ENCODE assay signal across 10 cellular contexts in the genomic region with DNA sequence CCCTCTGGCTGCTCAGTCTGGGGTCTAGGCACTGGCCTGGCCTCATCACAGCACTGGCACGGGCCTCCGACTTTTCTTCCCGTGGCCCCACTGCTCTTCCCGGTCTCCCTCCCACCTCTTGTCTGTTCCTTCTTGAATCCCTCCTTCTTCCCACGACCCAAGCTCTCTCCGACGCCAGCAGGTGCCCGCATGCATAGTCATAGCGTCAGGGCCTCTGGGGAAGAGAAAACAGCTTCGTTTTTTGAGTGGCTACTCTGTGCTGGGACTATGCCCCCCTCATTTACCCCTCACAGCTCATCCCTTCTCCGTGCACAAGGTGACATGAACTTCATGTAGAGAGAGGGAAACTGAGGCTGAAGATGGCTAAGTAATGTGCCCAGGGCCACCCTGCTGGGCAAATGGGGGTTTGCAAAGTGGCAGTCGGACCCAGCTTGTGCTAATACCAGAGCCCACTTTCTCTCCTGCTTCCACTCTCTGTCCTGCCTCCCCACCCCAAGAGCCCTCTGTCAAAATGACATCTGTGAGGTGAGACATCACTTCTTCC. TPM values are rescaled to one million over a fixed set of nuclear protein-coding genes. Genes with fewer than 3 reads are reported as not detected.
DNase-seq lines count a peak whose midpoint lies in the region; ATAC-seq, FAIRE-seq and TF ChIP-seq lines count a peak whose summit lies in the region.
"Had no signal": no experiment of that assay in that cellular context is flagged by ENCODE, and none has a peak within 500 bp of the region (broad histone marks: within the 10 kb centered on the region; RNA-seq: fewer than 3 reads in every experiment).

No MANE protein-coding gene starts in this region.

- no peak for FAIRE-seq in astrocyte (lab: Jason Lieb, UNC)
- FAIRE-seq: GM12878 had no signal

- no peak overlapping the region for H2AFZ ChIP-seq in astrocyte (ENCODE audit: low read depth, low read length)

- peaks cover 40% of the 10 kb centered on the region for H3K4me1 Mint-ChIP-seq in T-helper 1 cell treated with Interleukin-12 subunit alpha and Interleukin-12 subunit beta and Interleukin-4 antibody, amounts not matched to agents 30 μg/mL and 1 μg/mL, for 36 hours (ENCODE audit: low read depth)
- peaks cover 54% of the 10 kb centered on the region for H3K4me1 Mint-ChIP-seq in astrocyte (ENCODE audit: low read depth, unreplicated experiment)

- no peak for TF ChIP-seq CTCF in astrocyte (IDR thresholded peaks at IDR 0.05; ENCODE audit: insufficient read depth, low read depth, low read length)

- peaks cover 67% of the 10 kb centered on the region for H3K4me1 ChIP-seq in astrocyte (ENCODE audit: insufficient read depth, low read length)

- peaks cover 37% of the 10 kb centered on the region for H3K36me3 Mint-ChIP-seq in T-helper 1 cell treated with Interleukin-12 subunit alpha and Interleukin-12 subunit beta and Interleukin-4 antibody, amounts not matched to agents 30 μg/mL and 1 μg/mL, for 36 hours (ENCODE audit: low read depth)
- H3K36me3 Mint-ChIP-seq in astrocyte (ENCODE audit: low read depth, unreplicated experiment), result peaks cover 19% of the 10 kb centered on the region

- peak overlapping the region; percentile 73 for H3K4me2 ChIP-seq in astrocyte (ENCODE audit: low read length)

- no peak for ATAC-seq in GM21723 (IDR thresholded peaks at IDR 0.05; ENCODE audit: unreplicated experiment)

- H3K9me3 Mint-ChIP-seq in T-helper 1 cell treated with Interleukin-12 subunit alpha and Interleukin-12 subunit beta and Interleukin-4 antibody, amounts not matched to agents 30 μg/mL and 1 μg/mL, for 36 hours, result no peaks in the 10 kb centered on the region
- H3K9me3 Mint-ChIP-seq in astrocyte (ENCODE audit: unreplicated experiment), result no peaks in the 10 kb centered on the region
- H3K9me3 Mint-ChIP-seq: immature natural killer cell had no signal

- peak overlapping the region; percentile 86 for H3K9ac ChIP-seq in astrocyte (ENCODE audit: low read length)

- H4K20me1 ChIP-seq in astrocyte (ENCODE audit: insufficient read depth, low read length), result no peaks in the 10 kb centered on the region

- DNase-seq in T-helper 1 cell (no peak), astrocyte (ENCODE audit: low read depth) (peak; percentile 84), hepatic stellate cell (ENCODE audit: low spot score) (peak; percentile 77), NCI-H2227 (lab: John Stamatoyannopoulos, UW; ENCODE audit: unreplicated experiment) (no peak), NCI-H146 treated with DMSO at 0.1 percent for 48 hours (lab: John Stamatoyannopoulos, UW; ENCODE audit: unreplicated experiment) (no peak)
- DNase-seq: immature natural killer cell had no signal

- no peaks in the 10 kb centered on the region for H3K27me3 ChIP-seq in astrocyte (ENCODE audit: insufficient read depth, low read length)

- H3K27me3 Mint-ChIP-seq in T-helper 1 cell treated with Interleukin-12 subunit alpha and Interleukin-12 subunit beta and Interleukin-4 antibody, amounts not matched to agents 30 μg/mL and 1 μg/mL, for 36 hours (ENCODE audit: low read depth), result no peaks in the 10 kb centered on the region
- H3K27me3 Mint-ChIP-seq in astrocyte (ENCODE audit: low read depth, unreplicated experiment), result no peaks in the 10 kb centered on the region

- H3K36me3 ChIP-seq in astrocyte (ENCODE audit: insufficient read depth, low read length), result peaks cover 44% of the 10 kb centered on the region

- H3K4me3 Mint-ChIP-seq in T-helper 1 cell treated with Interleukin-12 subunit alpha and Interleukin-12 subunit beta and Interleukin-4 antibody, amounts not matched to agents 30 μg/mL and 1 μg/mL, for 36 hours, result no peak overlapping the region
- H3K4me3 Mint-ChIP-seq in astrocyte (ENCODE audit: unreplicated experiment), result peak overlapping the region; percentile 2

- H3K27ac Mint-ChIP-seq in T-helper 1 cell treated with Interleukin-12 subunit alpha and Interleukin-12 subunit beta and Interleukin-4 antibody, amounts not matched to agents 30 μg/mL and 1 μg/mL, for 36 hours, result peak overlapping the region; percentile 84
- H3K27ac Mint-ChIP-seq in astrocyte (ENCODE audit: unreplicated experiment), result peak overlapping the region; percentile 91
- H3K27ac Mint-ChIP-seq: immature natural killer cell had no signal

- H3K27ac ChIP-seq in astrocyte (ENCODE audit: low read depth, low read length), result peak overlapping the region; percentile 99
- peak overlapping the region; percentile 81 for H3K27ac ChIP-seq in temporal lobe (ENCODE audit: low read depth, low read length)

- H3K4me3 ChIP-seq in astrocyte (ENCODE audit: insufficient read depth, low read depth, low read length), result peak overlapping the region; percentile 18
- H3K4me3 ChIP-seq: GM12878 had no signal

- peaks cover 74% of the 10 kb centered on the region for H3K79me2 ChIP-seq in astrocyte (ENCODE audit: insufficient read depth, low read length)

- no peaks in the 10 kb centered on the region for H3K9me3 ChIP-seq in astrocyte (ENCODE audit: insufficient read depth, low read depth, low read length)

RNA-seq across cellular contexts. Expression of a gene that starts 59.2 kb away (rescaled TPM):
- total RNA-seq in astrocyte (28.4 and 31.8 TPM in 2 replicates), temporal lobe (6.6 TPM)

Comparison
In these comparisons a context has a peak if more than half of its experiments do, and no peak if none do; other contexts are left out.
1. DNase-seq: peak in astrocyte (single experiment) and hepatic stellate cell (single experiment); none in T-helper 1 cell (0 of 5), NCI-H2227 (single experiment) and NCI-H146 treated with DMSO at 0.1 percent for 48 hours (single experiment).